Comparison of ENCODE assay signal across 8 cellular contexts in genomic region chr19:5880604-5881078, GRCh38. TPM values are rescaled to one million over a fixed set of nuclear protein-coding genes. Genes with fewer than 3 reads are reported as not detected.
DNase-seq lines count a peak whose midpoint lies in the region; TF ChIP-seq lines count a peak whose summit lies in the region.
"Had no signal": no experiment of that assay in that cellular context is flagged by ENCODE, and none has a peak within 500 bp of the region (broad histone marks: within the 10 kb centered on the region; RNA-seq: fewer than 3 reads in every experiment).

No MANE protein-coding gene starts in this region.

- in situ Hi-C loops in ACHN (cut with HindIII; ENCODE audit: low pct_ligation_motif_present, low pct_unique_long_range_greater_than_20kb, low sequenced_read_pairs), result no loop called here

- H3K9me3 ChIP-seq in BE2C, result no peaks in the 10 kb centered on the region
- H3K9me3 ChIP-seq: suprapubic skin had no signal

- H3K27me3 ChIP-seq in BE2C, result no peaks in the 10 kb centered on the region; the same call in 1 of the 2 replicates

- no peak for TF ChIP-seq CTCF in BE2C (IDR thresholded peaks at IDR 0.05; ENCODE audit: low read depth, low read length)

- H3K4me3 ChIP-seq in BE2C (ENCODE audit: low read depth, low read length), result no peak overlapping the region
- H3K4me3 ChIP-seq: suprapubic skin had no signal

- peak; percentile 34 for DNase-seq in ACHN
- DNase-seq in SHP77 (lab: John Stamatoyannopoulos, UW), result peak; percentile 64 to 83
- peak; percentile 60 for DNase-seq in iPS-NIHi7 (ENCODE audit: extremely low spot score)
- DNase-seq in BE2C, result no peak
- no peak for DNase-seq in activated CD4-positive, alpha-beta T cell treated with anti-CD3 and anti-CD28 coated beads for 48 hours
- no peak for DNase-seq in NCI-H1048 (lab: John Stamatoyannopoulos, UW)
- DNase-seq: KBM-7 had no signal

- no peaks in the 10 kb centered on the region for H3K4me1 ChIP-seq in BE2C

- no peaks in the 10 kb centered on the region for H3K36me3 ChIP-seq in BE2C
- H3K36me3 ChIP-seq: suprapubic skin had no signal

RNA-seq across cellular contexts. Expression of gene FUT5, which starts 10.3 kb away (rescaled TPM):
- polyA plus RNA-seq in BE2C (2012; ENCODE audit: insufficient read depth, insufficient read length, low read depth), result not detected

RNA-seq across cellular contexts. Expression of gene NDUFA11, which starts 22.9 kb away (rescaled TPM):
- 1,009 TPM for polyA plus RNA-seq in BE2C (2012; ENCODE audit: insufficient read depth, insufficient read length, low read depth)

RNA-seq across cellular contexts. Expression of gene VMAC, which starts 24.0 kb away (rescaled TPM):
- 0.68 TPM for polyA plus RNA-seq in BE2C (2012; ENCODE audit: insufficient read depth, insufficient read length, low read depth)

RNA-seq across cellular contexts. Expression of gene FUT3, which starts 29.4 kb away (rescaled TPM):
- polyA plus RNA-seq in BE2C (2012; ENCODE audit: insufficient read depth, insufficient read length, low read depth), result not detected

RNA-seq across cellular contexts. Expression of gene CAPS, which starts 33.4 kb away (rescaled TPM):
- polyA plus RNA-seq in BE2C (2012; ENCODE audit: insufficient read depth, insufficient read length, low read depth), result 3.5 TPM

Comparison
In these comparisons a context has a peak if more than half of its experiments do, and no peak if none do; other contexts are left out.
1. DNase-seq: peak in ACHN (single experiment), SHP77 (2 of 2) and iPS-NIHi7 (single experiment); none in BE2C (single experiment), activated CD4-positive, alpha-beta T cell treated with anti-CD3 and anti-CD28 coated beads for 48 hours (single experiment) and NCI-H1048 (single experiment).